ENCODE assay signal across 2 cellular contexts in genomic region chr7:98703916-98704315, GRCh38.
TF ChIP-seq lines count a peak whose summit lies in the region.

No MANE protein-coding gene starts in this region.

TF ChIP-seq in A549, 52 proteins besides CTCF, POLR2A, EP300 and RAD21 (continued from another document):
- TF ChIP-seq ATOH8 (CRISPR knock-in tag; IDR thresholded peaks at IDR 0.05; ENCODE audit: low read depth) (no peak), HES2 (IDR thresholded peaks at IDR 0.05) (no peak), REST (IDR thresholded peaks at IDR 0.05) (no peak), TFCP2L1 (CRISPR knock-in tag; IDR thresholded peaks at IDR 0.05) (no peak), ZSCAN20 (CRISPR knock-in tag; IDR thresholded peaks at IDR 0.05) (no peak), FOSL2 (IDR thresholded peaks at IDR 0.05) (no peak), FOSL2 (CRISPR knock-in tag; IDR thresholded peaks at IDR 0.05) (no peak), BHLHE40 (IDR thresholded peaks at IDR 0.05; ENCODE audit: low read depth, low read length) (no peak), KDM5A (IDR thresholded peaks at IDR 0.05) (no peak), ZC3H11A (IDR thresholded peaks at IDR 0.05) (no peak), GATA3 (IDR thresholded peaks at IDR 0.05; ENCODE audit: borderline replicate concordance) (no peak), JUN (IDR thresholded peaks at IDR 0.05) (no peak), HEYL (CRISPR knock-in tag; IDR thresholded peaks at IDR 0.05) (no peak), HOXB5 (CRISPR knock-in tag; IDR thresholded peaks at IDR 0.05) (no peak)

TF ChIP-seq in H1, 55 proteins besides CTCF, POLR2A, EP300 and RAD21 (continued from another document):
- TF ChIP-seq CHD7 (IDR thresholded peaks at IDR 0.05; ENCODE audit: insufficient replicate concordance, low read length), result no peak
- no peak for TF ChIP-seq TEAD4 (IDR thresholded peaks at IDR 0.05; ENCODE audit: low read depth, low read length)
- TF ChIP-seq USF2 (IDR thresholded peaks at IDR 0.05; ENCODE audit: low read length), result no peak
